11 cellular contexts compared by ENCODE assay signal in the genomic region with DNA sequence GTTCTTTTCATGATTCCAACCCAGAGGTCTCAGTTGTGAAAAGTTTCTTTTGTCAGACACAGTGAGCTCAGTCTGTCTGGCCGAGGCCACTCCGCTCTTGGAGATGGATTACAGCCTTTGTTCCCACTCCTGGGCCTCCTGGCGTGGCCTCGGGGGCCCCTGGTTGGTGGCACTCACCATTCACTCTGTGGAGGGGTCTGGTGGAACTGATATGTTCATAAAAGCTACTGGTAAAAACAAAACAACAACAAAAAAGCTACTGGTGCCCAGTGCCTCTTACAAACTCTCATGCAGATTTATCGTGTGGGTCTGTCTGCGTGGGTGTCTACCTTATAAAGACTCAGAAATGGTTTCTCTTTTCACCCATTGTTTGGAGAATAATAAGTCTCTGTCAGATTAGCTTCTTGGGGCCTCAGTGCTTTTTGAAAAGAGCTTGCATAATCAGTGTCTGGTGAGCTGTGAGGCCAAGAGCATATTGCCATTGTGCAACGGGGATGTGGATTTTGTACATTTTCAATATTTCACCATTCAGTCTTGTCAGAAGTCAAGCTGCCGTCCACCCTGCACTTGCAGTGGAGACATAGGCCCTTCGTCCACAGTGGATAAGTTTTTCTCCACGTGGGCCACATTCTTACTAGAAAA.
A peak's percentile ranks its signal among the peaks of the same experiment; 100 is the strongest.
DNase-seq lines count a peak whose midpoint lies in the region; ATAC-seq and TF ChIP-seq lines count a peak whose summit lies in the region.
"Had no signal": no experiment of that assay in that cellular context is flagged by ENCODE, and none has a peak within 500 bp of the region (broad histone marks: within the 10 kb centered on the region; RNA-seq: fewer than 3 reads in every experiment).

No MANE protein-coding gene starts in this region.

- H3K9me3 ChIP-seq in AG04450 (ENCODE audit: control insufficient read depth, insufficient read depth, low read length) (no peaks in the 10 kb centered on the region; the same call in 1 of the 2 replicates), neuron (ENCODE audit: low read length) (no peaks in the 10 kb centered on the region)

- no peaks in the 10 kb centered on the region for H3K36me3 ChIP-seq in neuron (ENCODE audit: insufficient read depth, low read length)

- CTCF ChIA-PET in AG04450 (lab: Charles Lee) = no interaction called here

- H3K27ac ChIP-seq in AG04450 (ENCODE audit: low read depth, low read length) = peak overlapping the region; percentile 39

- no peak overlapping the region for H3K4me3 ChIP-seq in AG04450 (ENCODE audit: low read depth, low read length)
- H3K4me3 ChIP-seq in fibroblast of mammary gland (ENCODE audit: control insufficient read depth, low read depth, low read length) = no peak overlapping the region
- H3K4me3 ChIP-seq in neuron (ENCODE audit: low read length) = peak overlapping the region; percentile 1

- H2AFZ ChIP-seq in neuron (ENCODE audit: low read depth, low read length) = no peak overlapping the region

- POLR2A ChIA-PET in AG04450 (lab: Yijun Ruan, JAX) = interaction anchor here (0.9 kb wide), 1 partner anchor 87 kb away, joined by 3 read pairs; the partner anchor contains the start of gene GALNT2

- no peak for ATAC-seq in HG02840 (IDR thresholded peaks at IDR 0.05; ENCODE audit: low FRiP score, unreplicated experiment)
- no peak for ATAC-seq in GM21447 (IDR thresholded peaks at IDR 0.05; ENCODE audit: unreplicated experiment)

- H3K27me3 ChIP-seq in AG04450 (ENCODE audit: control insufficient read depth, insufficient read depth, low read length) (no peaks in the 10 kb centered on the region), neuron (ENCODE audit: insufficient read depth, low read length) (no peaks in the 10 kb centered on the region)

- peaks cover 76% of the 10 kb centered on the region for H3K4me1 ChIP-seq in neuron (ENCODE audit: insufficient read depth, low read length)

- DNase-seq in AG04450 (ENCODE audit: low read depth, low spot score) = no peak
- peak; percentile 95 to 98 for DNase-seq in NOMO-1 (lab: John Stamatoyannopoulos, UW; ENCODE audit: unreplicated experiment in 2 of 2)
- peak; percentile 82 for DNase-seq in fibroblast of mammary gland (ENCODE audit: low read depth)
- no peak for DNase-seq in activated gamma-delta T cell (lab: John Stamatoyannopoulos, UW)
- no peak for DNase-seq in stimulated activated CD4-positive, alpha-beta T cell treated with anti-CD3 and anti-CD28 coated beads, Interleukin-4, amount 100 ng/mL, for 4 hours
- DNase-seq: activated naive CD4-positive, alpha-beta T cell treated with Interleukin-2 at 50 U/mL for 16 hours; NCI-H2171; T-helper 9 cell had no signal

- no peak for TF ChIP-seq CTCF in AG04450 (IDR thresholded peaks at IDR 0.05; ENCODE audit: low read depth, low read length)
- no peak for TF ChIP-seq CTCF in fibroblast of mammary gland (conservative IDR thresholded peaks at IDR 0.05; ENCODE audit: control insufficient read depth, insufficient read depth, low read depth, low read length)

Comparison
In these comparisons a context has a peak if more than half of its experiments do, and no peak if none do; other contexts are left out.
1. DNase-seq: peak in NOMO-1 (2 of 2) and fibroblast of mammary gland (single experiment); none in AG04450 (single experiment), activated gamma-delta T cell (single experiment) and stimulated activated CD4-positive, alpha-beta T cell treated with anti-CD3 and anti-CD28 coated beads, Interleukin-4, amount 100 ng/mL, for 4 hours (0 of 2).